ENCODE assay signal across 1 cellular context in the genomic region with DNA sequence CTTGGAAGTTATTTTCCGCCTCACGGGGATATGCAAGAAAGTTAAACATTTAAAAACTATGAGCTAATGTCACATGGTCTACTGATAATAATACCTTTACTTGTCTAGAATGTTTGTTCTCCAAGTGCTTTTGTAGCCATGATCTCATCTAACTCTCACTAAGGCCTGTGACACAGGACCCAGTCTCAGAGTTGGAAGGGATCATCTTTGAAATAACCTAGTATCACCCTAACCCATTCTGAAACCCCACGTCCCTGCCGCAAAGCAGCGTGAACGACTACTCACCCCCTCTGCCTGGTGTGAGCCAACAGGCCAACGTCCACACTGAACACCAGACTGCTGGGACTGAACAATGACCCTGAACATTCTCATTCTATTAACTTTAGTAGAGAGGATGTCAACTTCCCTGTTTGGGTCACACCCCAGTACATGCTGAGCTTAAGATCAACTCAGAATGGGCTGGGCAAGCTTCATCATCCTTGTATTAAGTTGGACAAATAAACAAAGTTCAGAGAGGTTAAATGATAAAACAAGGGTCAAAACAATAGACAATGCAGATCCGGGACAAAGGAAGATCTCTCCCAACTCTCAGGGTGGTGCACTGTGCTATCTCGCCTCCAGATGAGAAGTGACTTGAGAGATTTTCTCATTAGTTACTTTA.
A peak's percentile ranks its signal among the peaks of the same experiment; 100 is the strongest.
TF ChIP-seq lines count a peak whose summit lies in the region.

No MANE protein-coding gene starts in this region.

TF ChIP-seq in HepG2, 621 proteins besides CTCF, POLR2A, EP300 and RAD21 (continued from another document and continues in another):
- 0 out of 2 replicates have a peak, but pooled peaks have one; percentile 25 for TF ChIP-seq TMF1 (CRISPR knock-in tag; IDR thresholded peaks at IDR 0.05; ENCODE audit: low read depth)
- 0 out of 2 replicates have a peak, but pooled peaks have one; percentile 28 for TF ChIP-seq SIX4 (CRISPR knock-in tag; IDR thresholded peaks at IDR 0.05)
- no peak for TF ChIP-seq ZBTB8A (CRISPR knock-in tag; IDR thresholded peaks at IDR 0.05; ENCODE audit: borderline replicate concordance, low read depth)
- TF ChIP-seq NCOR1 (IDR thresholded peaks at IDR 0.05; ENCODE audit: borderline replicate concordance, low read length): peak; percentile 93
- TF ChIP-seq, protein P1, sequence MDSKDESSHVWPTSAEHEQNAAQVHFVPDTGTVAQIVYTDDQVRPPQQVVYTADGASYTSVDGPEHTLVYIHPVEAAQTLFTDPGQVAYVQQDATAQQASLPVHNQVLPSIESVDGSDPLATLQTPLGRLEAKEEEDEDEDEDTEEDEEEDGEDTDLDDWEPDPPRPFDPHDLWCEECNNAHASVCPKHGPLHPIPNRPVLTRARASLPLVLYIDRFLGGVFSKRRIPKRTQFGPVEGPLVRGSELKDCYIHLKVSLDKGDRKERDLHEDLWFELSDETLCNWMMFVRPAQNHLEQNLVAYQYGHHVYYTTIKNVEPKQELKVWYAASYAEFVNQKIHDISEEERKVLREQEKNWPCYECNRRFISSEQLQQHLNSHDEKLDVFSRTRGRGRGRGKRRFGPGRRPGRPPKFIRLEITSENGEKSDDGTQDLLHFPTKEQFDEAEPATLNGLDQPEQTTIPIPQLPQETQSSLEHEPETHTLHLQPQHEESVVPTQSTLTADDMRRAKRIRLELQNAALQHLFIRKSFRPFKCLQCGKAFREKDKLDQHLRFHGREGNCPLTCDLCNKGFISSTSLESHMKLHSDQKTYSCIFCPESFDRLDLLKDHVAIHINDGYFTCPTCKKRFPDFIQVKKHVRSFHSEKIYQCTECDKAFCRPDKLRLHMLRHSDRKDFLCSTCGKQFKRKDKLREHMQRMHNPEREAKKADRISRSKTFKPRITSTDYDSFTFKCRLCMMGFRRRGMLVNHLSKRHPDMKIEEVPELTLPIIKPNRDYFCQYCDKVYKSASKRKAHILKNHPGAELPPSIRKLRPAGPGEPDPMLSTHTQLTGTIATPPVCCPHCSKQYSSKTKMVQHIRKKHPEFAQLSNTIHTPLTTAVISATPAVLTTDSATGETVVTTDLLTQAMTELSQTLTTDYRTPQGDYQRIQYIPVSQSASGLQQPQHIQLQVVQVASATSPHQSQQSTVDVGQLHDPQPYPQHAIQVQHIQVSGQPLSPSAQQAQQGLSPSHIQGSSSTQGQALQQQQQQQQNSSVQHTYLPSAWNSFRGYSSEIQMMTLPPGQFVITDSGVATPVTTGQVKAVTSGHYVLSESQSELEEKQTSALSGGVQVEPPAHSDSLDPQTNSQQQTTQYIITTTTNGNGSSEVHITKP (CRISPR knock-in tag; IDR thresholded peaks at IDR 0.05; ENCODE audit: low read depth): peak; percentile 84
- TF ChIP-seq, protein P2, sequence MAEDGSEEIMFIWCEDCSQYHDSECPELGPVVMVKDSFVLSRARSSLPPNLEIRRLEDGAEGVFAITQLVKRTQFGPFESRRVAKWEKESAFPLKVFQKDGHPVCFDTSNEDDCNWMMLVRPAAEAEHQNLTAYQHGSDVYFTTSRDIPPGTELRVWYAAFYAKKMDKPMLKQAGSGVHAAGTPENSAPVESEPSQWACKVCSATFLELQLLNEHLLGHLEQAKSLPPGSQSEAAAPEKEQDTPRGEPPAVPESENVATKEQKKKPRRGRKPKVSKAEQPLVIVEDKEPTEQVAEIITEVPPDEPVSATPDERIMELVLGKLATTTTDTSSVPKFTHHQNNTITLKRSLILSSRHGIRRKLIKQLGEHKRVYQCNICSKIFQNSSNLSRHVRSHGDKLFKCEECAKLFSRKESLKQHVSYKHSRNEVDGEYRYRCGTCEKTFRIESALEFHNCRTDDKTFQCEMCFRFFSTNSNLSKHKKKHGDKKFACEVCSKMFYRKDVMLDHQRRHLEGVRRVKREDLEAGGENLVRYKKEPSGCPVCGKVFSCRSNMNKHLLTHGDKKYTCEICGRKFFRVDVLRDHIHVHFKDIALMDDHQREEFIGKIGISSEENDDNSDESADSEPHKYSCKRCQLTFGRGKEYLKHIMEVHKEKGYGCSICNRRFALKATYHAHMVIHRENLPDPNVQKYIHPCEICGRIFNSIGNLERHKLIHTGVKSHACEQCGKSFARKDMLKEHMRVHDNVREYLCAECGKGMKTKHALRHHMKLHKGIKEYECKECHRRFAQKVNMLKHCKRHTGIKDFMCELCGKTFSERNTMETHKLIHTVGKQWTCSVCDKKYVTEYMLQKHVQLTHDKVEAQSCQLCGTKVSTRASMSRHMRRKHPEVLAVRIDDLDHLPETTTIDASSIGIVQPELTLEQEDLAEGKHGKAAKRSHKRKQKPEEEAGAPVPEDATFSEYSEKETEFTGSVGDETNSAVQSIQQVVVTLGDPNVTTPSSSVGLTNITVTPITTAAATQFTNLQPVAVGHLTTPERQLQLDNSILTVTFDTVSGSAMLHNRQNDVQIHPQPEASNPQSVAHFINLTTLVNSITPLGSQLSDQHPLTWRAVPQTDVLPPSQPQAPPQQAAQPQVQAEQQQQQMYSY (CRISPR knock-in tag; IDR thresholded peaks at IDR 0.05): no peak
- TF ChIP-seq, protein P3, sequence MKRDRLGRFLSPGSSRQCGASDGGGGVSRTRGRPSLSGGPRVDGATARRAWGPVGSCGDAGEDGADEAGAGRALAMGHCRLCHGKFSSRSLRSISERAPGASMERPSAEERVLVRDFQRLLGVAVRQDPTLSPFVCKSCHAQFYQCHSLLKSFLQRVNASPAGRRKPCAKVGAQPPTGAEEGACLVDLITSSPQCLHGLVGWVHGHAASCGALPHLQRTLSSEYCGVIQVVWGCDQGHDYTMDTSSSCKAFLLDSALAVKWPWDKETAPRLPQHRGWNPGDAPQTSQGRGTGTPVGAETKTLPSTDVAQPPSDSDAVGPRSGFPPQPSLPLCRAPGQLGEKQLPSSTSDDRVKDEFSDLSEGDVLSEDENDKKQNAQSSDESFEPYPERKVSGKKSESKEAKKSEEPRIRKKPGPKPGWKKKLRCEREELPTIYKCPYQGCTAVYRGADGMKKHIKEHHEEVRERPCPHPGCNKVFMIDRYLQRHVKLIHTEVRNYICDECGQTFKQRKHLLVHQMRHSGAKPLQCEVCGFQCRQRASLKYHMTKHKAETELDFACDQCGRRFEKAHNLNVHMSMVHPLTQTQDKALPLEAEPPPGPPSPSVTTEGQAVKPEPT (CRISPR knock-in tag; IDR thresholded peaks at IDR 0.05; ENCODE audit: low read depth): no peak
- TF ChIP-seq RBM22 (optimal IDR thresholded peaks at IDR 0.05; ENCODE audit: low read length): no peak
- TF ChIP-seq, protein P4, sequence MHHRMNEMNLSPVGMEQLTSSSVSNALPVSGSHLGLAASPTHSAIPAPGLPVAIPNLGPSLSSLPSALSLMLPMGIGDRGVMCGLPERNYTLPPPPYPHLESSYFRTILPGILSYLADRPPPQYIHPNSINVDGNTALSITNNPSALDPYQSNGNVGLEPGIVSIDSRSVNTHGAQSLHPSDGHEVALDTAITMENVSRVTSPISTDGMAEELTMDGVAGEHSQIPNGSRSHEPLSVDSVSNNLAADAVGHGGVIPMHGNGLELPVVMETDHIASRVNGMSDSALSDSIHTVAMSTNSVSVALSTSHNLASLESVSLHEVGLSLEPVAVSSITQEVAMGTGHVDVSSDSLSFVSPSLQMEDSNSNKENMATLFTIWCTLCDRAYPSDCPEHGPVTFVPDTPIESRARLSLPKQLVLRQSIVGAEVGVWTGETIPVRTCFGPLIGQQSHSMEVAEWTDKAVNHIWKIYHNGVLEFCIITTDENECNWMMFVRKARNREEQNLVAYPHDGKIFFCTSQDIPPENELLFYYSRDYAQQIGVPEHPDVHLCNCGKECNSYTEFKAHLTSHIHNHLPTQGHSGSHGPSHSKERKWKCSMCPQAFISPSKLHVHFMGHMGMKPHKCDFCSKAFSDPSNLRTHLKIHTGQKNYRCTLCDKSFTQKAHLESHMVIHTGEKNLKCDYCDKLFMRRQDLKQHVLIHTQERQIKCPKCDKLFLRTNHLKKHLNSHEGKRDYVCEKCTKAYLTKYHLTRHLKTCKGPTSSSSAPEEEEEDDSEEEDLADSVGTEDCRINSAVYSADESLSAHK (CRISPR knock-in tag; IDR thresholded peaks at IDR 0.05; ENCODE audit: borderline replicate concordance): 0 out of 2 replicates have a peak, but pooled peaks have one; percentile 22
- TF ChIP-seq RELA (CRISPR knock-in tag; IDR thresholded peaks at IDR 0.05): 0 out of 2 replicates have a peak, but pooled peaks have one; percentile 34
- no peak for TF ChIP-seq NFIB (CRISPR knock-in tag; IDR thresholded peaks at IDR 0.05; ENCODE audit: borderline replicate concordance)
- TF ChIP-seq FIP1L1 (IDR thresholded peaks at IDR 0.05; ENCODE audit: borderline replicate concordance, insufficient read depth, low read depth, low read length): no peak
- 0 out of 2 replicates have a peak, but pooled peaks have one; percentile 21 for TF ChIP-seq GTF2F1 (IDR thresholded peaks at IDR 0.05; ENCODE audit: low read length)
- TF ChIP-seq, protein P5, sequence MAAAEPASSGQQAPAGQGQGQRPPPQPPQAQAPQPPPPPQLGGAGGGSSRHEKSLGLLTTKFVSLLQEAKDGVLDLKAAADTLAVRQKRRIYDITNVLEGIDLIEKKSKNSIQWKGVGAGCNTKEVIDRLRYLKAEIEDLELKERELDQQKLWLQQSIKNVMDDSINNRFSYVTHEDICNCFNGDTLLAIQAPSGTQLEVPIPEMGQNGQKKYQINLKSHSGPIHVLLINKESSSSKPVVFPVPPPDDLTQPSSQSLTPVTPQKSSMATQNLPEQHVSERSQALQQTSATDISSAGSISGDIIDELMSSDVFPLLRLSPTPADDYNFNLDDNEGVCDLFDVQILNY (CRISPR knock-in tag; conservative IDR thresholded peaks at IDR 0.05): 0 out of 2 replicates have a peak, but pooled peaks have one; percentile 15
- peak; percentile 92 for TF ChIP-seq RXRA (CRISPR knock-in tag; IDR thresholded peaks at IDR 0.05)
- TF ChIP-seq, protein P6, sequence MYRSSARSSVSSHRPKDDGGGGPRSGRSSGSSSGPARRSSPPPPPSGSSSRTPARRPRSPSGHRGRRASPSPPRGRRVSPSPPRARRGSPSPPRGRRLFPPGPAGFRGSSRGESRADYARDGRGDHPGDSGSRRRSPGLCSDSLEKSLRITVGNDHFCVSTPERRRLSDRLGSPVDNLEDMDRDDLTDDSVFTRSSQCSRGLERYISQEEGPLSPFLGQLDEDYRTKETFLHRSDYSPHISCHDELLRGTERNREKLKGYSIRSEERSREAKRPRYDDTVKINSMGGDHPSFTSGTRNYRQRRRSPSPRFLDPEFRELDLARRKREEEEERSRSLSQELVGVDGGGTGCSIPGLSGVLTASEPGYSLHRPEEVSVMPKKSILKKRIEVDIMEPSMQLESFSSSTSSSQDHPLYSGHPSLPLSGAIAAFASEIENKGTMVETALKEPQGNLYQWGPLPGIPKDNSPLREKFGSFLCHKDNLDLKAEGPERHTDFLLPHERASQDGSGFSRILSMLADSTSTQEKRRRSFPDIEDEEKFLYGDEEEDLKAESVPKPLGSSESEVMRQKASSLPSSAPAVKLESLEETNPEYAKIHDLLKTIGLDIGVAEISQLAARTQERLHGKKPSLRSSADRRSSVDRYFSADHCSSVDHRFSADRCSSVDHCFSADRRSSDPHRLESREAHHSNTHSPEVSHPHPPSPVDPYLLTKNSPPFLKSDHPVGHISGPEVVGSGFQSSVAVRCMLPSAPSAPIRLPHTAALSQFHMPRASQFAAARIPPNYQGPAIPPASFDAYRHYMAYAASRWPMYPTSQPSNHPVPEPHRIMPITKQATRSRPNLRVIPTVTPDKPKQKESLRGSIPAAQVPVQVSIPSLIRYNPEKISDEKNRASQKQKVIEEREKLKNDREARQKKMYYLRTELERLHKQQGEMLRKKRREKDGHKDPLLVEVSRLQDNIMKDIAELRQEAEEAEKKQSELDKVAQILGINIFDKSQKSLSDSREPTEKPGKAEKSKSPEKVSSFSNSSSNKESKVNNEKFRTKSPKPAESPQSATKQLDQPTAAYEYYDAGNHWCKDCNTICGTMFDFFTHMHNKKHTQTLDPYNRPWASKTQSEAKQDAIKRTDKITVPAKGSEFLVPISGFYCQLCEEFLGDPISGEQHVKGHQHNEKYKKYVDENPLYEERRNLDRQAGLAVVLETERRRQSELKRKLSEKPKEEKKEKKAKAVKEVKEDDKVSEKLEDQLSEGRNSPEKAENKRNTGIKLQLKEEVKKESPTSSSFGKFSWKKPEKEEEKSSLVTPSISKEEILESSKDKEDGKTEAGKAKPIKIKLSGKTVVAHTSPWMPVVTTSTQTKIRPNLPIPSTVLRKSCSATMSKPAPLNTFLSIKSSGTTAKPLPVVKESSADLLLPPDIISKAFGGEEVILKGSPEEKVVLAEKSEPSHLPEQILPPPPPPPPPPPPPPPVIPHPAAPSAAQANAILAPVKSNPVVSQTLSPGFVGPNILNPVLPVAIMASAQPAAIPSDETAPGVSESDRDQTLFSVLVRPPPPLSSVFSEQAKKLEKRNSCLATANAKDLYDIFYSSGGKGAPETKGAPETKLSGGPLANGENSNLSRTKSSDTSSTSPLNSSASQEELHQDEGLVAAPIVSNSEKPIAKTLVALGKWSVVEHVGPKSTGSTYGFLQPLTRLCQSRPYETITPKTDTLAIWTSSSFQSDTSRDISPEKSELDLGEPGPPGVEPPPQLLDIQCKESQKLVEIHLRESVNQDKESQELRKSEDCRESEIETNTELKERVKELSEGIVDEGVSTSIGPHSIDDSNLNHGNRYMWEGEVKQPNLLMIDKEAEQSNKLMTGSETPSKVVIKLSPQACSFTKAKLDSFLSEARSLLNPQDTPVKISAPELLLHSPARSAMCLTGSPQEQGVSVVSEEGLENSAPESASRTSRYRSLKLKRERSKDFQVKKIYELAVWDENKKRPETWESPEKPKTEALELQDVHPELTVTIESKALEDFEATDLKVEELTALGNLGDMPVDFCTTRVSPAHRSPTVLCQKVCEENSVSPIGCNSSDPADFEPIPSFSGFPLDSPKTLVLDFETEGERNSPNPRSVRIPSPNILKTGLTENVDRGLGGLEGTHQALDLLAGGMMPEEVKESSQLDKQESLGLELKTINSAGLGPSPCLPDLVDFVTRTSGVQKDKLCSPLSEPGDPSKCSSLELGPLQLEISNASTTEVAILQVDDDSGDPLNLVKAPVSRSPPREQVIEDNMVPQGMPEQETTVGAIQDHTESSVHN (CRISPR knock-in tag; IDR thresholded peaks at IDR 0.05): no peak
- TF ChIP-seq FOXC1 (CRISPR knock-in tag; IDR thresholded peaks at IDR 0.05; ENCODE audit: borderline replicate concordance): no peak
- peak; percentile 85 for TF ChIP-seq IRF2 (CRISPR knock-in tag; IDR thresholded peaks at IDR 0.05)
- TF ChIP-seq POLR2AphosphoS5 (IDR thresholded peaks at IDR 0.05; ENCODE audit: low read depth, low read length): peak; percentile 88
- peak; percentile 81; the same call in 1 of the 2 replicates for TF ChIP-seq ZNF816 (CRISPR knock-in tag; IDR thresholded peaks at IDR 0.05; ENCODE audit: borderline replicate concordance)
- no peak for TF ChIP-seq NFE2 (CRISPR knock-in tag; IDR thresholded peaks at IDR 0.05)
- TF ChIP-seq CHCHD3 (CRISPR knock-in tag; IDR thresholded peaks at IDR 0.05): no peak
- TF ChIP-seq KAT7 (CRISPR knock-in tag; IDR thresholded peaks at IDR 0.05; ENCODE audit: borderline replicate concordance): no peak
- no peak for TF ChIP-seq ZNF10 (CRISPR knock-in tag; IDR thresholded peaks at IDR 0.05; ENCODE audit: borderline replicate concordance, low read depth)
- no peak for TF ChIP-seq ELF4 (CRISPR knock-in tag; IDR thresholded peaks at IDR 0.05; ENCODE audit: borderline replicate concordance)
- TF ChIP-seq NFIC (IDR thresholded peaks at IDR 0.05; ENCODE audit: low read length): no peak
- TF ChIP-seq CCDC6 (CRISPR knock-in tag; IDR thresholded peaks at IDR 0.05): peak; percentile 43; the same call in 1 of the 2 replicates
- no peak for TF ChIP-seq ZNF225 (CRISPR knock-in tag; IDR thresholded peaks at IDR 0.05)
- no peak for TF ChIP-seq IRX3 (CRISPR knock-in tag; IDR thresholded peaks at IDR 0.05; ENCODE audit: borderline replicate concordance, low read depth)
